Comparison of ENCODE assay signal across 25 cellular contexts in the genomic region with DNA sequence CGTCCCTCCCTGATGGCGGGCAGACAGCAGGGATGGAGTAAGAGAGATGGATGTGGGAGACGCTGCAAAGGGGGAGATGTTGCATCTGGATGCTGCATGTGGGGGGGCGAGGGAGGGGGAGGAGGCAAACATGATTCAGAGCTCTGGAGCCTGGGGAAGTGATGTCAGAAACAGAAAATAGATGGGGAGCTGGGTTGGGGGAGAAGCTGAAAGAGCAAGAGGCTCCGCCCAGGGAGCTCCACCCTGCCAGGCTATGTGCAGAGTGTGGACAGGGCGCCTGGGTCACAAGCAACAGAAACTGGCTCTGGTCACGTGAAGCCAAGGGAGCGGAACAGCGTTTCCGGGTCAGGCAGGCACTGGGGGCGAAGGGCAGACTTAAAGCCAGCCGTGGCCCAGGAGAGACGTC. TPM values are rescaled to one million over a fixed set of nuclear protein-coding genes. Genes with fewer than 3 reads are reported as not detected.
DNase-seq lines count a peak whose midpoint lies in the region; ATAC-seq and TF ChIP-seq lines count a peak whose summit lies in the region.
"Had no signal": no experiment of that assay in that cellular context is flagged by ENCODE, and none has a peak within 500 bp of the region (broad histone marks: within the 10 kb centered on the region; RNA-seq: fewer than 3 reads in every experiment).

No MANE protein-coding gene starts in this region.

- H3K4me3 Mint-ChIP-seq in activated CD4-positive, alpha-beta memory T cell treated with anti-CD3 and anti-CD28 coated beads for 36 hours: no peak overlapping the region
- H3K4me3 Mint-ChIP-seq: activated CD4-positive, alpha-beta memory T cell treated with anti-CD3 and anti-CD28 coated beads, Interleukin-2, amount 10 ng/mL, durations not matched to agents 7 days and 5 days; activated naive CD4-positive, alpha-beta T cell treated with anti-CD3 and anti-CD28 coated beads, Interleukin-2, amount 10 ng/mL, durations not matched to agents 7 days and 5 days; stimulated activated naive CD8-positive, alpha-beta T cell treated with anti-CD3 and anti-CD28 coated beads, Interleukin-15, Interleukin-2, amounts not matched to agents 100 ng/mL and 50 ng/mL, for 24 hours; T-helper 2 cell treated with Interferon-gamma antibody and Interleukin-4, amounts not matched to agents 5 μg/mL and 100 μg/mL, for 36 hours; WTC11 had no signal

- no peak for TF ChIP-seq CTCF in left lung (IDR thresholded peaks at IDR 0.05)
- no peak for TF ChIP-seq CTCF in vagina (IDR thresholded peaks at IDR 0.05)

- H2AK5ac ChIP-seq in neuronal stem cell (ENCODE audit: low read depth, low read length): peak overlapping the region; percentile 41

- H3K27ac Mint-ChIP-seq in activated CD4-positive, alpha-beta memory T cell treated with anti-CD3 and anti-CD28 coated beads for 36 hours: no peak overlapping the region
- H3K27ac Mint-ChIP-seq: activated CD4-positive, alpha-beta memory T cell treated with anti-CD3 and anti-CD28 coated beads, Interleukin-2, amount 10 ng/mL, durations not matched to agents 7 days and 5 days; activated naive CD4-positive, alpha-beta T cell treated with anti-CD3 and anti-CD28 coated beads, Interleukin-2, amount 10 ng/mL, durations not matched to agents 7 days and 5 days; stimulated activated naive CD8-positive, alpha-beta T cell treated with anti-CD3 and anti-CD28 coated beads, Interleukin-15, Interleukin-2, amounts not matched to agents 100 ng/mL and 50 ng/mL, for 24 hours; T-helper 2 cell treated with Interferon-gamma antibody and Interleukin-4, amounts not matched to agents 5 μg/mL and 100 μg/mL, for 36 hours; WTC11 had no signal

- no peak overlapping the region for H3K4me2 ChIP-seq in neuronal stem cell (ENCODE audit: insufficient read depth, low read length, poor library complexity, severe bottlenecking)

- H2BK15ac ChIP-seq in neuronal stem cell (ENCODE audit: low read length): peak overlapping the region; percentile 79

- H2BK12ac ChIP-seq in neuronal stem cell (ENCODE audit: low read length): no peak overlapping the region

- no peak for ATAC-seq in left lung

- peaks cover 3% of the 10 kb centered on the region for H3K79me1 ChIP-seq in neuronal stem cell (ENCODE audit: low read depth, low read length)

- POLR2A ChIA-PET in activated CD4-positive, alpha-beta memory T cell treated with anti-CD3 and anti-CD28 coated beads for 36 hours (lab: Charles Lee): no interaction called here

- DNase-seq in DMS53 (lab: John Stamatoyannopoulos, UW) (peak; percentile 86), LoVo (ENCODE audit: low spot score) (peak; percentile 83), neuronal stem cell (ENCODE audit: low spot score) (no peak), left lung (no peak), vagina (ENCODE audit: extremely low spot score in 2 of 2) (no peak)
- DNase-seq in activated CD4-positive, alpha-beta memory T cell treated with anti-CD3 and anti-CD28 coated beads for 36 hours: no peak
- DNase-seq: activated CD4-positive, alpha-beta memory T cell treated with anti-CD3 and anti-CD28 coated beads, Interleukin-2, amount 10 ng/mL, durations not matched to agents 7 days and 5 days; activated naive CD4-positive, alpha-beta T cell treated with anti-CD3 and anti-CD28 coated beads, Interleukin-2, amount 10 ng/mL, durations not matched to agents 7 days and 5 days; activated T-cell treated with anti-CD3 and anti-CD28 coated beads, Interleukin-2, amount 50 U/mL, for 1 hour; cerebellar nuclear complex; effector CD8-positive, alpha-beta T cell; foreskin melanocyte; GM23248; NCI-H1105; SJCRH30; spleen; stimulated activated CD4-positive, alpha-beta T cell treated with anti-CD3 and anti-CD28 coated beads, Interleukin-4, amount 100 ng/mL, for 24 hours; transverse colon had no signal

- peak overlapping the region; percentile 58 for H3K18ac ChIP-seq in neuronal stem cell (ENCODE audit: low read length)

- H3K27ac ChIP-seq in angular gyrus (ENCODE audit: low read depth, low read length) (peak overlapping the region; percentile 42), neuronal stem cell (replicated peaks; ENCODE audit: low read length) (no peak overlapping the region), left lung (no peak overlapping the region), vagina (no peak overlapping the region)
- H3K27ac ChIP-seq: GM23248, neutrophil, SJCRH30, spleen, transverse colon had no signal

- H3K36me3 ChIP-seq in neuronal stem cell (replicated peaks in 1 of 2; ENCODE audit: control insufficient read depth in 2 of 2, insufficient read depth in 2 of 2, low read length in 2 of 2) (no peaks in the 10 kb centered on the region), left lung (no peaks in the 10 kb centered on the region), vagina (no peaks in the 10 kb centered on the region)
- H3K36me3 ChIP-seq: neutrophil, SJCRH30, spleen, transverse colon had no signal

- no peak overlapping the region for H3K14ac ChIP-seq in neuronal stem cell (ENCODE audit: low read length)

- H3K27me3 Mint-ChIP-seq in activated CD4-positive, alpha-beta memory T cell treated with anti-CD3 and anti-CD28 coated beads for 36 hours: peaks cover 35% of the 10 kb centered on the region

- no peak overlapping the region for H3K9ac ChIP-seq in neuronal stem cell (ENCODE audit: low read depth, low read length, poor library complexity)
- H3K9ac ChIP-seq: GM23248 had no signal

- WGBS in neuronal stem cell (ENCODE audit: extremely low coverage in 2 of 2, insufficient read length in 2 of 2, insufficient replicate concordance in 1 of 2), 2 donors: no CpG with 5 or more reads among the region's 13 CpGs

- no peaks in the 10 kb centered on the region for H3K9me3 ChIP-seq in neuronal stem cell (replicated peaks in 1 of 2; ENCODE audit: control insufficient read depth in 2 of 2, insufficient read depth in 1 of 2, low read depth in 1 of 2, low read length in 2 of 2)
- no peaks in the 10 kb centered on the region for H3K9me3 ChIP-seq in left lung
- H3K9me3 ChIP-seq in vagina: no peaks in the 10 kb centered on the region
- H3K9me3 ChIP-seq: neutrophil, SJCRH30, spleen, transverse colon had no signal

- H4K8ac ChIP-seq in neuronal stem cell (ENCODE audit: low read depth, low read length): no peak overlapping the region

- intact Hi-C loops in left lung (cut with DNase I): no loop called here
- intact Hi-C loops in activated CD4-positive, alpha-beta memory T cell treated with anti-CD3 and anti-CD28 coated beads for 36 hours (cut with micrococcal nuclease): no loop called here
- intact Hi-C loops in vagina (cut with DNase I): no loop called here

- H2AFZ ChIP-seq in neuronal stem cell (ENCODE audit: low read length): no peak overlapping the region
- H2AFZ ChIP-seq: GM23248 had no signal

- H3K4me1 ChIP-seq in neuronal stem cell (ENCODE audit: control insufficient read depth in 2 of 2, insufficient read depth in 1 of 2, low read depth in 1 of 2, low read length in 2 of 2) (peaks cover 0 to 14% of the 10 kb centered on the region in 2 donors), left lung (peaks cover 0 to 4% of the 10 kb centered on the region in 2 donors), vagina (peaks cover 5% of the 10 kb centered on the region)
- H3K4me1 ChIP-seq: SJCRH30 had no signal

- no peak overlapping the region for H3K4ac ChIP-seq in neuronal stem cell (ENCODE audit: low read length)

- H3K4me3 ChIP-seq in neuronal stem cell (ENCODE audit: low read length in 2 of 2): no peak overlapping the region
- H3K4me3 ChIP-seq in left lung: no peak overlapping the region
- no peak overlapping the region for H3K4me3 ChIP-seq in vagina
- H3K4me3 ChIP-seq: GM23248, lung, SJCRH30, spleen, transverse colon had no signal

- H2BK5ac ChIP-seq in neuronal stem cell (ENCODE audit: low read length): no peak overlapping the region

- H3K4me1 Mint-ChIP-seq in activated CD4-positive, alpha-beta memory T cell treated with anti-CD3 and anti-CD28 coated beads for 36 hours (ENCODE audit: low read depth): peaks cover 8% of the 10 kb centered on the region

- peaks cover 0 to 80% (median 0%) of the 10 kb centered on the region in 3 experiments for H3K27me3 ChIP-seq in neuronal stem cell (ENCODE audit: control insufficient read depth in 3 of 3, insufficient read depth in 3 of 3, low read depth in 1 of 3, low read length in 3 of 3)
- H3K27me3 ChIP-seq in left lung: peaks cover 11 to 63% of the 10 kb centered on the region in 2 donors
- H3K27me3 ChIP-seq in vagina: no peaks in the 10 kb centered on the region

- no peak overlapping the region for H2BK120ac ChIP-seq in neuronal stem cell (ENCODE audit: low read depth, low read length)

- peak overlapping the region; percentile 57 for H3K23ac ChIP-seq in neuronal stem cell (ENCODE audit: low read depth, low read length, poor library complexity)

- TF ChIP-seq POLR2A in vagina (IDR thresholded peaks at IDR 0.05): no peak

- no peaks in the 10 kb centered on the region for H3K9me3 Mint-ChIP-seq in activated CD4-positive, alpha-beta memory T cell treated with anti-CD3 and anti-CD28 coated beads for 36 hours
- H3K9me3 Mint-ChIP-seq: activated CD4-positive, alpha-beta memory T cell treated with anti-CD3 and anti-CD28 coated beads, Interleukin-2, amount 10 ng/mL, durations not matched to agents 7 days and 5 days; activated naive CD4-positive, alpha-beta T cell treated with anti-CD3 and anti-CD28 coated beads, Interleukin-2, amount 10 ng/mL, durations not matched to agents 7 days and 5 days; stimulated activated naive CD8-positive, alpha-beta T cell treated with anti-CD3 and anti-CD28 coated beads, Interleukin-15, Interleukin-2, amounts not matched to agents 100 ng/mL and 50 ng/mL, for 24 hours; T-helper 2 cell treated with Interferon-gamma antibody and Interleukin-4, amounts not matched to agents 5 μg/mL and 100 μg/mL, for 36 hours; WTC11 had no signal

- CTCF ChIA-PET in activated CD4-positive, alpha-beta memory T cell treated with anti-CD3 and anti-CD28 coated beads for 36 hours (lab: Charles Lee): no interaction called here

- H4K91ac ChIP-seq in neuronal stem cell (ENCODE audit: low read depth, low read length, poor library complexity): no peak overlapping the region

- H3K36me3 Mint-ChIP-seq in activated CD4-positive, alpha-beta memory T cell treated with anti-CD3 and anti-CD28 coated beads for 36 hours: no peaks in the 10 kb centered on the region
- H3K36me3 Mint-ChIP-seq: activated naive CD4-positive, alpha-beta T cell treated with anti-CD3 and anti-CD28 coated beads, Interleukin-2, amount 10 ng/mL, durations not matched to agents 7 days and 5 days; WTC11 had no signal

RNA-seq across cellular contexts. Expression of a gene that starts 12.7 kb away (rescaled TPM):
- polyA plus RNA-seq in neuronal stem cell (2013, experiment 1 of 2): 1.3 TPM
- polyA plus RNA-seq in neuronal stem cell (2013, experiment 2 of 2): 1.4 TPM
- total RNA-seq in left lung (under 1 TPM in 1 of 2 donors, not detected in 1; 0.24 TPM), vagina (not detected)
- not detected for total RNA-seq in activated CD4-positive, alpha-beta memory T cell treated with anti-CD3 and anti-CD28 coated beads for 36 hours
- total RNA-seq: activated CD4-positive, alpha-beta memory T cell treated with anti-CD3 and anti-CD28 coated beads, Interleukin-2, amount 10 ng/mL, durations not matched to agents 7 days and 5 days; GM23248; NCI-H460; spleen had no signal
- polyA plus RNA-seq: GM23248 had no signal

Comparison
In these comparisons a context has a peak if more than half of its experiments do, and no peak if none do; other contexts are left out.
1. DNase-seq: peak in DMS53 (single experiment) and LoVo (single experiment); none in neuronal stem cell (single experiment), left lung (0 of 2), activated CD4-positive, alpha-beta memory T cell treated with anti-CD3 and anti-CD28 coated beads for 36 hours (single experiment) and vagina (0 of 2).